ENCODE assay signal across 32 cellular contexts in genomic region chr12:1934831-1935230, GRCh38. TPM values are rescaled to one million over a fixed set of nuclear protein-coding genes. Genes with fewer than 3 reads are reported as not detected.
DNase-seq lines count a peak whose midpoint lies in the region; ATAC-seq, FAIRE-seq and TF ChIP-seq lines count a peak whose summit lies in the region.
"Had no signal": no experiment of that assay in that cellular context is flagged by ENCODE, and none has a peak within 500 bp of the region (broad histone marks: within the 10 kb centered on the region; RNA-seq: fewer than 3 reads in every experiment).

No MANE protein-coding gene starts in this region.

- H3K9me3 ChIP-seq in tibial artery, result no peaks in the 10 kb centered on the region
- H3K9me3 ChIP-seq: heart right ventricle, Peyer's patch, right atrium auricular region, SJCRH30, uterus had no signal

- no peak overlapping the region for H3K4me3 ChIP-seq in tibial artery
- H3K4me3 ChIP-seq: GM12878, Peyer's patch, right atrium auricular region, SJCRH30, uterus had no signal

- H3K27me3 Mint-ChIP-seq in neural crest cell (ENCODE audit: low read depth), result no peaks in the 10 kb centered on the region
- H3K27me3 Mint-ChIP-seq: activated CD4-positive, alpha-beta T cell treated with anti-CD3 and anti-CD28 coated beads for 36 hours; activated naive CD4-positive, alpha-beta T cell treated with anti-CD3 and anti-CD28 coated beads, Interleukin-2, amount 50 U/mL, for 24 hours; naive B cell had no signal

- H3K27ac ChIP-seq in cingulate gyrus (ENCODE audit: low read depth, low read length) (peak overlapping the region; percentile 97), tibial artery (peak overlapping the region; percentile 79 to 86)
- H3K27ac ChIP-seq: heart right ventricle, Peyer's patch, right atrium auricular region, SJCRH30 had no signal

- H3K27ac Mint-ChIP-seq in neural crest cell (ENCODE audit: unreplicated experiment), result peak overlapping the region; percentile 9
- H3K27ac Mint-ChIP-seq: activated CD4-positive, alpha-beta T cell treated with anti-CD3 and anti-CD28 coated beads for 36 hours; activated naive CD4-positive, alpha-beta T cell treated with anti-CD3 and anti-CD28 coated beads, Interleukin-2, amount 50 U/mL, for 24 hours; activated T-helper 1 cell treated with anti-CD3 and anti-CD28 coated beads, Interleukin-12 subunit alpha, Interleukin-12 subunit beta, Interleukin-2, Interleukin-4 antibody, amounts not matched to agents 30 ng/mL and 10 ng/mL and 1 ng/mL, durations not matched to agents 14 hours and 24 hours and 36 hours had no signal

- H3K9me3 Mint-ChIP-seq in neural crest cell, result no peaks in the 10 kb centered on the region
- H3K9me3 Mint-ChIP-seq: activated naive CD4-positive, alpha-beta T cell treated with anti-CD3 and anti-CD28 coated beads, Interleukin-2, amount 50 U/mL, for 24 hours; activated T-helper 1 cell treated with anti-CD3 and anti-CD28 coated beads, Interleukin-12 subunit alpha, Interleukin-12 subunit beta, Interleukin-2, Interleukin-4 antibody, amounts not matched to agents 30 ng/mL and 10 ng/mL and 1 ng/mL, durations not matched to agents 14 hours and 24 hours and 36 hours; CD14-positive monocyte; naive B cell had no signal

- DNase-seq in HTR-8/SVneo (ENCODE audit: insufficient read length, low spot score), result no peak
- no peak for DNase-seq in neural crest cell (ENCODE audit: low read depth, low spot score)
- DNase-seq in tibial artery, result peak in 1 of 2 donors; percentile 62
- DNase-seq in nucleus accumbens (lab: John Stamatoyannopoulos, UW), result no peak
- DNase-seq in activated CD4-positive, CD25-positive, alpha-beta regulatory T cell treated with anti-CD3 and anti-CD28 coated beads, Interleukin-2, amount 50 U/mL, for 72 hours, result no peak
- DNase-seq: activated CD4-positive, alpha-beta T cell treated with anti-CD3 and anti-CD28 coated beads for 36 hours; Calu3; DND-41; effector CD8-positive, alpha-beta T cell; erythroblast; heart right ventricle; left colon; MV-4-11; naive B cell; NCI-H1694 treated with DMSO at 0.1 percent for 48 hours; NCI-H526 treated with DMSO at 0.1 percent for 48 hours; Peyer's patch; SJCRH30; stimulated activated CD4-positive, alpha-beta T cell treated with anti-CD3 and anti-CD28 coated beads, Interleukin-12 subunit alpha, Interleukin-12 subunit beta, amount 100 ng/mL, for 4 hours; stimulated activated CD4-positive, alpha-beta T cell treated with anti-CD3 and anti-CD28 coated beads, Interleukin-4, amount 100 ng/mL, for 24 hours; stimulated activated naive CD4-positive, alpha-beta T cell treated with Interleukin-2 at 50 U/mL for 16 hours; T-helper 1 cell had no signal

- ATAC-seq in GM21576 (IDR thresholded peaks at IDR 0.05; ENCODE audit: unreplicated experiment), result no peak
- ATAC-seq: activated CD4-positive, alpha-beta T cell treated with anti-CD3 and anti-CD28 coated beads for 36 hours; left colon had no signal

- peak; percentile 67 for FAIRE-seq in HTR-8/SVneo (lab: Jason Lieb, UNC)
- FAIRE-seq: GM12878, H54 had no signal

- H3K4me1 Mint-ChIP-seq in neural crest cell, result peaks cover 27% of the 10 kb centered on the region

- no peaks in the 10 kb centered on the region for H3K27me3 ChIP-seq in tibial artery
- H3K27me3 ChIP-seq: Peyer's patch, right atrium auricular region, SJCRH30, uterus had no signal

- H3K36me3 ChIP-seq in tibial artery, result peaks cover 0 to 12% (median 11%) of the 10 kb centered on the region in 3 donors
- H3K36me3 ChIP-seq: right atrium auricular region, SJCRH30, uterus had no signal

- no peaks in the 10 kb centered on the region for H3K36me3 Mint-ChIP-seq in neural crest cell (ENCODE audit: low read depth)
- H3K36me3 Mint-ChIP-seq: activated naive CD4-positive, alpha-beta T cell treated with anti-CD3 and anti-CD28 coated beads, Interleukin-2, amount 50 U/mL, for 24 hours had no signal

- intact Hi-C loops in tibial artery (cut with DNase I; ENCODE audit: low total_unique reads), result loop anchor here (5.0 kb wide), 2 partner anchors 67 to 97 kb away; partner anchors contain the start of gene DCP1B

- no peak overlapping the region for H3K4me3 Mint-ChIP-seq in neural crest cell
- H3K4me3 Mint-ChIP-seq: activated CD4-positive, alpha-beta T cell treated with anti-CD3 and anti-CD28 coated beads for 36 hours; activated naive CD4-positive, alpha-beta T cell treated with anti-CD3 and anti-CD28 coated beads, Interleukin-2, amount 50 U/mL, for 24 hours; activated T-helper 1 cell treated with anti-CD3 and anti-CD28 coated beads, Interleukin-12 subunit alpha, Interleukin-12 subunit beta, Interleukin-2, Interleukin-4 antibody, amounts not matched to agents 30 ng/mL and 10 ng/mL and 1 ng/mL, durations not matched to agents 14 hours and 24 hours and 36 hours; CD14-positive monocyte had no signal

- peaks cover 4 to 69% (median 48%) of the 10 kb centered on the region in 4 donors for H3K4me1 ChIP-seq in tibial artery

- TF ChIP-seq CTCF in neural crest cell (conservative IDR thresholded peaks at IDR 0.05) (no peak), tibial artery (IDR thresholded peaks at IDR 0.05) (no peak)

RNA-seq across cellular contexts. Expression of gene CACNA2D4, which starts 16.4 kb away (rescaled TPM):
- 0.72 and 1.3 TPM in 2 replicates for total RNA-seq in neural crest cell
- total RNA-seq: osteocyte had no signal
